1 cellular context compared by ENCODE assay signal in genomic region chr2:13308989-13309388, GRCh38.
TF ChIP-seq lines count a peak whose summit lies in the region.

No MANE protein-coding gene starts in this region.

TF ChIP-seq in WTC11, 78 proteins besides CTCF, POLR2A, EP300 and RAD21 (continued from another document):
- TF ChIP-seq, protein P1, sequence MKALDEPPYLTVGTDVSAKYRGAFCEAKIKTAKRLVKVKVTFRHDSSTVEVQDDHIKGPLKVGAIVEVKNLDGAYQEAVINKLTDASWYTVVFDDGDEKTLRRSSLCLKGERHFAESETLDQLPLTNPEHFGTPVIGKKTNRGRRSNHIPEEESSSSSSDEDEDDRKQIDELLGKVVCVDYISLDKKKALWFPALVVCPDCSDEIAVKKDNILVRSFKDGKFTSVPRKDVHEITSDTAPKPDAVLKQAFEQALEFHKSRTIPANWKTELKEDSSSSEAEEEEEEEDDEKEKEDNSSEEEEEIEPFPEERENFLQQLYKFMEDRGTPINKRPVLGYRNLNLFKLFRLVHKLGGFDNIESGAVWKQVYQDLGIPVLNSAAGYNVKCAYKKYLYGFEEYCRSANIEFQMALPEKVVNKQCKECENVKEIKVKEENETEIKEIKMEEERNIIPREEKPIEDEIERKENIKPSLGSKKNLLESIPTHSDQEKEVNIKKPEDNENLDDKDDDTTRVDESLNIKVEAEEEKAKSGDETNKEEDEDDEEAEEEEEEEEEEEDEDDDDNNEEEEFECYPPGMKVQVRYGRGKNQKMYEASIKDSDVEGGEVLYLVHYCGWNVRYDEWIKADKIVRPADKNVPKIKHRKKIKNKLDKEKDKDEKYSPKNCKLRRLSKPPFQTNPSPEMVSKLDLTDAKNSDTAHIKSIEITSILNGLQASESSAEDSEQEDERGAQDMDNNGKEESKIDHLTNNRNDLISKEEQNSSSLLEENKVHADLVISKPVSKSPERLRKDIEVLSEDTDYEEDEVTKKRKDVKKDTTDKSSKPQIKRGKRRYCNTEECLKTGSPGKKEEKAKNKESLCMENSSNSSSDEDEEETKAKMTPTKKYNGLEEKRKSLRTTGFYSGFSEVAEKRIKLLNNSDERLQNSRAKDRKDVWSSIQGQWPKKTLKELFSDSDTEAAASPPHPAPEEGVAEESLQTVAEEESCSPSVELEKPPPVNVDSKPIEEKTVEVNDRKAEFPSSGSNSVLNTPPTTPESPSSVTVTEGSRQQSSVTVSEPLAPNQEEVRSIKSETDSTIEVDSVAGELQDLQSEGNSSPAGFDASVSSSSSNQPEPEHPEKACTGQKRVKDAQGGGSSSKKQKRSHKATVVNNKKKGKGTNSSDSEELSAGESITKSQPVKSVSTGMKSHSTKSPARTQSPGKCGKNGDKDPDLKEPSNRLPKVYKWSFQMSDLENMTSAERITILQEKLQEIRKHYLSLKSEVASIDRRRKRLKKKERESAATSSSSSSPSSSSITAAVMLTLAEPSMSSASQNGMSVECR (CRISPR knock-in tag; IDR thresholded peaks at IDR 0.05; ENCODE audit: borderline replicate concordance): no peak
- TF ChIP-seq ZNF232 (CRISPR knock-in tag; IDR thresholded peaks at IDR 0.05) (no peak), ZNF138 (CRISPR knock-in tag; conservative IDR thresholded peaks at IDR 0.05) (no peak)
TF ChIP-seq in WTC11: peak in this region for 0.
